ENCODE assay signal across 10 cellular contexts in the genomic region with DNA sequence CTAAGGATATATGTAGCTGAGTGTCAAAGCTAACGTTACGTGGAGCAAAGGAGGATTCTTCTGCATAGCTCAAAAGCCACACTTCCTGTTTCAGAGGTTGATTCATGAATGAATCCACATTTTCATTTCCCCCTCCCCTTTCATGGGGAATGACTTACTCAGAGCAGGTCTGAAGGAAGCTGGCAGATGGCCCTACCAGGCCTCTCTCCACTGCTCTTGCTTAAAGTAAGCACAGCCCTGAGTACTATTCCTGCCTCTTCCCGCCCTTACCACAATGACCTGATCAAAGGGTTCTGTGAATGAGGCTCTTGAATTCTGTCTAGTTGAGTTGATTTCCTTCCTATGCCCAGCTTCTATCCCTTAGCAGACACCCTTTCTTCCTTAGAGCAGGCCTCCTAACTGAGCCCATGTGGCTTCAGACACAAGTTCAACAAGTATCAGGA. TPM values are rescaled to one million over a fixed set of nuclear protein-coding genes. Genes with fewer than 3 reads are reported as not detected.
A peak's percentile ranks its signal among the peaks of the same experiment; 100 is the strongest.
DNase-seq lines count a peak whose midpoint lies in the region; ATAC-seq, FAIRE-seq and TF ChIP-seq lines count a peak whose summit lies in the region.
"Had no signal": no experiment of that assay in that cellular context is flagged by ENCODE, and none has a peak within 500 bp of the region (broad histone marks: within the 10 kb centered on the region; RNA-seq: fewer than 3 reads in every experiment).

No MANE protein-coding gene starts in this region.

- peaks cover 7% of the 10 kb centered on the region for H3K79me2 ChIP-seq in astrocyte (ENCODE audit: insufficient read depth, low read length)

- H3K9me3 ChIP-seq in astrocyte (ENCODE audit: insufficient read depth, low read depth, low read length) (no peaks in the 10 kb centered on the region), sigmoid colon (no peaks in the 10 kb centered on the region)
- H3K9me3 ChIP-seq: gastrocnemius medialis had no signal

- FAIRE-seq in astrocyte (lab: Jason Lieb, UNC): peak; percentile 99

- H3K9me3 Mint-ChIP-seq in astrocyte (ENCODE audit: unreplicated experiment): no peaks in the 10 kb centered on the region
- no peaks in the 10 kb centered on the region for H3K9me3 Mint-ChIP-seq in naive thymus-derived CD8-positive, alpha-beta T cell
- H3K9me3 Mint-ChIP-seq: IgD-negative memory B cell had no signal

- no peaks in the 10 kb centered on the region for H3K36me3 Mint-ChIP-seq in astrocyte (ENCODE audit: low read depth, unreplicated experiment)
- peaks cover 0 to 3% (median 0%) of the 10 kb centered on the region in 3 donors for H3K36me3 Mint-ChIP-seq in naive thymus-derived CD8-positive, alpha-beta T cell

- H3K4me1 Mint-ChIP-seq in astrocyte (ENCODE audit: low read depth, unreplicated experiment): peaks cover 19% of the 10 kb centered on the region
- peaks cover 29 to 65% (median 57%) of the 10 kb centered on the region in 4 donors for H3K4me1 Mint-ChIP-seq in naive thymus-derived CD8-positive, alpha-beta T cell

- H3K27me3 Mint-ChIP-seq in astrocyte (ENCODE audit: low read depth, unreplicated experiment): peaks cover 4% of the 10 kb centered on the region
- no peaks in the 10 kb centered on the region for H3K27me3 Mint-ChIP-seq in naive thymus-derived CD8-positive, alpha-beta T cell
- H3K27me3 Mint-ChIP-seq: IgD-negative memory B cell had no signal

- peaks cover 19% of the 10 kb centered on the region for H4K20me1 ChIP-seq in astrocyte (ENCODE audit: insufficient read depth, low read length)

- ATAC-seq in naive thymus-derived CD8-positive, alpha-beta T cell: peak; percentile 76 to 84
- ATAC-seq in HG03159 (IDR thresholded peaks at IDR 0.05; ENCODE audit: unreplicated experiment): no peak

- H3K4me1 ChIP-seq in astrocyte (ENCODE audit: insufficient read depth, low read length): peaks cover 15% of the 10 kb centered on the region
- peaks cover 0 to 23% (median 6%) of the 10 kb centered on the region in 4 donors for H3K4me1 ChIP-seq in sigmoid colon

- peak overlapping the region; percentile 68 for H3K4me2 ChIP-seq in astrocyte (ENCODE audit: low read length)

- peak overlapping the region; percentile 28 for H2AFZ ChIP-seq in astrocyte (ENCODE audit: low read depth, low read length)

- intact Hi-C loops in sigmoid colon (cut with DNase I): no loop called here

- H3K36me3 ChIP-seq in astrocyte (ENCODE audit: insufficient read depth, low read length) (no peaks in the 10 kb centered on the region), sigmoid colon (no peaks in the 10 kb centered on the region)
- H3K36me3 ChIP-seq: gastrocnemius medialis had no signal

- POLR2A ChIA-PET in naive thymus-derived CD8-positive, alpha-beta T cell (lab: Charles Lee): interaction anchor here (1.5 kb wide), 2 partner anchors 18 to 43 kb away, joined by 3 to 4 read pairs; a partner anchor contains a TSS

- H3K4me3 Mint-ChIP-seq in astrocyte (ENCODE audit: unreplicated experiment): no peak overlapping the region
- H3K4me3 Mint-ChIP-seq in naive thymus-derived CD8-positive, alpha-beta T cell: peak overlapping the region in 7 of 10 donors; percentile 1 to 54 (median 19)
- H3K4me3 Mint-ChIP-seq: IgD-negative memory B cell had no signal

- H3K4me3 ChIP-seq in astrocyte (ENCODE audit: insufficient read depth, low read depth, low read length): no peak overlapping the region
- no peak overlapping the region for H3K4me3 ChIP-seq in sigmoid colon
- H3K4me3 ChIP-seq: gastrocnemius medialis had no signal

- H3K9ac ChIP-seq in astrocyte (ENCODE audit: low read length): peak overlapping the region; percentile 7

- DNase-seq in Daoy (ENCODE audit: low read depth) (peak; percentile 92), M059J (ENCODE audit: low read depth) (peak; percentile 97), astrocyte (ENCODE audit: low read depth) (peak; percentile 96), NCI-H1436 treated with DMSO at 0.1 percent for 48 hours (lab: John Stamatoyannopoulos, UW) (no peak), superior temporal gyrus (ENCODE audit: extremely low spot score) (no peak), sigmoid colon (no peak)
- peak in 2 of 10 donors; percentile 18 to 34 for DNase-seq in naive thymus-derived CD8-positive, alpha-beta T cell
- DNase-seq: gastrocnemius medialis had no signal

- H3K27ac ChIP-seq in astrocyte (ENCODE audit: low read depth, low read length) (peak overlapping the region; percentile 34), sigmoid colon (no peak overlapping the region)

- no peak for TF ChIP-seq EP300 in sigmoid colon (IDR thresholded peaks at IDR 0.05)

- 52 to 72% methylated on average over 3 of the region's 3 CpGs for WGBS in sigmoid colon, 2 donors

- TF ChIP-seq POLR2A in sigmoid colon (IDR thresholded peaks at IDR 0.05): no peak

- peak overlapping the region; percentile 49 for H3K27ac Mint-ChIP-seq in astrocyte (ENCODE audit: unreplicated experiment)
- H3K27ac Mint-ChIP-seq in naive thymus-derived CD8-positive, alpha-beta T cell: peak overlapping the region in 3 of 10 donors; percentile 2 to 23 (median 4)
- H3K27ac Mint-ChIP-seq: IgD-negative memory B cell had no signal

- no peak for TF ChIP-seq CTCF in astrocyte (IDR thresholded peaks at IDR 0.05; ENCODE audit: insufficient read depth, low read depth, low read length)
- no peak for TF ChIP-seq CTCF in sigmoid colon (IDR thresholded peaks at IDR 0.05)

- H3K27me3 ChIP-seq in astrocyte (ENCODE audit: insufficient read depth, low read length) (no peaks in the 10 kb centered on the region), sigmoid colon (no peaks in the 10 kb centered on the region)
- H3K27me3 ChIP-seq: gastrocnemius medialis had no signal

RNA-seq across cellular contexts. Expression of a gene that starts 6.3 kb away (rescaled TPM):
- 1.6 and 1.8 TPM in 2 replicates for total RNA-seq in Daoy (2014; rRNA removed; shearing (Covaris generic))
- total RNA-seq in M059J (2014; rRNA removed; shearing (Covaris generic)): 1.6 and 1.8 TPM in 2 replicates
- total RNA-seq in astrocyte (2.4 and 2.6 TPM in 2 replicates), sigmoid colon (10 to 100 TPM; 24.7 to 35.2 (median 30.0) TPM)
- total RNA-seq in naive thymus-derived CD8-positive, alpha-beta T cell: 10 to 100 TPM; 11.6 to 12.9 TPM
- under 1 TPM; 0.24 to 0.51 (median 0.39) TPM for polyA plus RNA-seq in naive thymus-derived CD8-positive, alpha-beta T cell
- 1 to 10 TPM; 3.5 to 6.0 (median 3.9) TPM for polyA plus RNA-seq in sigmoid colon

RNA-seq across cellular contexts. Expression of a gene that starts 18.1 kb away (rescaled TPM):
- total RNA-seq in Daoy (2014; rRNA removed; shearing (Covaris generic)): 6.5 and 7.8 TPM in 2 replicates
- total RNA-seq in M059J (2014; rRNA removed; shearing (Covaris generic)): 5.2 and 7.8 TPM in 2 replicates
- total RNA-seq in astrocyte: 9.1 and 9.2 TPM in 2 replicates
- total RNA-seq in naive thymus-derived CD8-positive, alpha-beta T cell: 10 to 100 TPM; 29.6 to 30.4 TPM
- 1 to 10 TPM; 4.4 to 4.7 (median 4.6) TPM for polyA plus RNA-seq in naive thymus-derived CD8-positive, alpha-beta T cell
- 10 to 100 TPM; 36.4 to 59.8 (median 40.3) TPM for total RNA-seq in sigmoid colon
- polyA plus RNA-seq in sigmoid colon: 1 to 10 TPM; 3.6 to 4.8 (median 4.2) TPM

RNA-seq across cellular contexts. Expression of a gene that starts 43.0 kb away (rescaled TPM):
- total RNA-seq in Daoy (2014; rRNA removed; shearing (Covaris generic)): 23.8 and 28.2 TPM in 2 replicates
- 43.6 and 45.0 TPM in 2 replicates for total RNA-seq in M059J (2014; rRNA removed; shearing (Covaris generic))
- 35.2 and 46.3 TPM in 2 replicates for total RNA-seq in astrocyte
- total RNA-seq in naive thymus-derived CD8-positive, alpha-beta T cell: 1 to 10 TPM; 3.0 to 3.1 TPM
- 1 to 10 TPM; 5.1 to 6.5 (median 6.3) TPM for polyA plus RNA-seq in naive thymus-derived CD8-positive, alpha-beta T cell
- total RNA-seq in sigmoid colon: 10 to 100 TPM; 23.8 to 51.7 (median 36.2) TPM
- polyA plus RNA-seq in sigmoid colon: 100 to 1,000 TPM; 207 to 597 (median 398) TPM

Comparison
In these comparisons a context has a peak if more than half of its experiments do, and no peak if none do; other contexts are left out.
1. DNase-seq: peak in Daoy (single experiment), M059J (single experiment) and astrocyte (single experiment); none in NCI-H1436 treated with DMSO at 0.1 percent for 48 hours (single experiment), superior temporal gyrus (single experiment) and sigmoid colon (single experiment).